Comparison of ENCODE assay signal across 8 cellular contexts in the genomic region with DNA sequence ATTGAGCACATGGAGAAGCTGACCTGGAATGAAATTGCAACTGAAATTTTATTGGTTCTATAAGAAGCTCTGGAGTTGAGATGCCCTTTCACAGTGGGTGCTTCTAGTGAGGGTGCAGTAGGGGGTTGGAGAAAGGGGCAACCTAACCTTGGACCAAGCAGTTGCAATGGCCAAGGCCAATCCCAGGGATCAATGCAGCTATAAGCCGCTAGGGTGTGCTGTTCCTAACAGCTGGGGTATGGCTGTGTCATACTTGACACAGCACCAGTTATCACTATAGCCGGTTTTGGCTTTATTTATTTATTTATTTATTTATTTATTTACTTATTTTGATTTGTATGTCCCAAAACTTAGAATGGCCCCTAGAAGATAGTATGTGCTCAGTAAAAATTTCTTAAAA.
A peak's percentile ranks its signal among the peaks of the same experiment; 100 is the strongest.
DNase-seq lines count a peak whose midpoint lies in the region; ATAC-seq and TF ChIP-seq lines count a peak whose summit lies in the region.

No MANE protein-coding gene starts in this region.

- in situ Hi-C loops in ACHN (cut with HindIII; ENCODE audit: low pct_ligation_motif_present, low pct_unique_long_range_greater_than_20kb, low sequenced_read_pairs) = no loop called here
- in situ Hi-C loops in brain microvascular endothelial cell (cut with HindIII; ENCODE audit: low pct_ligation_motif_present, low sequenced_read_pairs) = no loop called here

- H3K9me3 ChIP-seq in psoas muscle (no peaks in the 10 kb centered on the region), uterus (no peaks in the 10 kb centered on the region)

- intact Hi-C loops in left ventricle myocardium superior (cut with micrococcal nuclease) = no loop called here
- intact Hi-C loops in psoas muscle (cut with DNase I) = no loop called here
- intact Hi-C loops in uterus (cut with DNase I; ENCODE audit: low total_unique reads) = no loop called here

- no peak overlapping the region for H3K27ac ChIP-seq in brain microvascular endothelial cell
- no peak overlapping the region for H3K27ac ChIP-seq in psoas muscle
- H3K27ac ChIP-seq in uterus = no peak overlapping the region

- no peak for TF ChIP-seq POLR2A in uterus (IDR thresholded peaks at IDR 0.05)

- TF ChIP-seq CTCF in brain microvascular endothelial cell (IDR thresholded peaks at IDR 0.05; ENCODE audit: low read depth, low read length, missing control alignments) (peak; percentile 73), psoas muscle (IDR thresholded peaks at IDR 0.05) (no peak), uterus (IDR thresholded peaks at IDR 0.05) (no peak)

- DNase-seq in ACHN (peak; percentile 52), brain microvascular endothelial cell (no peak), left ventricle myocardium superior (no peak), psoas muscle (no peak), uterus (no peak)

- ATAC-seq in GM18870 (IDR thresholded peaks at IDR 0.05; ENCODE audit: unreplicated experiment) (peak; percentile 57), HG03354 (IDR thresholded peaks at IDR 0.05; ENCODE audit: poor library complexity, severe bottlenecking, unreplicated experiment) (peak; percentile 77), HG03139 (IDR thresholded peaks at IDR 0.05; ENCODE audit: unreplicated experiment) (no peak), left ventricle myocardium superior (no peak), psoas muscle (no peak)

- 40 to 53% (median 46%) methylated on average over 2 of the region's 2 CpGs for WGBS in psoas muscle, 3 donors

- H3K27me3 ChIP-seq in brain microvascular endothelial cell (replicated peaks) (no peaks in the 10 kb centered on the region), psoas muscle (ENCODE audit: insufficient read depth in 3 of 3, low read length in 2 of 3) (no peaks in the 10 kb centered on the region), uterus (no peaks in the 10 kb centered on the region)

- H3K36me3 ChIP-seq in brain microvascular endothelial cell (replicated peaks) (no peaks in the 10 kb centered on the region), psoas muscle (ENCODE audit: insufficient read depth in 1 of 2, low read depth in 1 of 2) (no peaks in the 10 kb centered on the region), uterus (no peaks in the 10 kb centered on the region)

- H3K4me1 ChIP-seq in psoas muscle (no peaks in the 10 kb centered on the region), uterus (no peaks in the 10 kb centered on the region)

- H3K4me3 ChIP-seq in brain microvascular endothelial cell (ENCODE audit: low read depth, low read length) = no peak overlapping the region
- no peak overlapping the region for H3K4me3 ChIP-seq in psoas muscle
- H3K4me3 ChIP-seq in uterus = no peak overlapping the region

Comparison
In these comparisons a context has a peak if more than half of its experiments do, and no peak if none do; other contexts are left out.
1. ATAC-seq: peak in GM18870 (single experiment) and HG03354 (single experiment); none in HG03139 (single experiment), left ventricle myocardium superior (single experiment) and psoas muscle (0 of 4).